Comparison of ENCODE assay signal across 1 cellular context in genomic region chr6:140858381-140858971, GRCh38.
TF ChIP-seq lines count a peak whose summit lies in the region.

No MANE protein-coding gene starts in this region.

TF ChIP-seq in GM23338, 12 proteins besides CTCF, POLR2A, EP300 and RAD21 (continued from another document):
- TF ChIP-seq ZNF462 (CRISPR knock-in tag; IDR thresholded peaks at IDR 0.05): no peak
- TF ChIP-seq EZH2 (IDR thresholded peaks at IDR 0.05; ENCODE audit: low read depth, unreplicated experiment): no peak
- TF ChIP-seq EZH2phosphoT487 (IDR thresholded peaks at IDR 0.05; ENCODE audit: unreplicated experiment): no peak
- TF ChIP-seq ZNF331 (CRISPR knock-in tag; IDR thresholded peaks at IDR 0.05; ENCODE audit: low read depth): no peak
- TF ChIP-seq, protein P1, sequence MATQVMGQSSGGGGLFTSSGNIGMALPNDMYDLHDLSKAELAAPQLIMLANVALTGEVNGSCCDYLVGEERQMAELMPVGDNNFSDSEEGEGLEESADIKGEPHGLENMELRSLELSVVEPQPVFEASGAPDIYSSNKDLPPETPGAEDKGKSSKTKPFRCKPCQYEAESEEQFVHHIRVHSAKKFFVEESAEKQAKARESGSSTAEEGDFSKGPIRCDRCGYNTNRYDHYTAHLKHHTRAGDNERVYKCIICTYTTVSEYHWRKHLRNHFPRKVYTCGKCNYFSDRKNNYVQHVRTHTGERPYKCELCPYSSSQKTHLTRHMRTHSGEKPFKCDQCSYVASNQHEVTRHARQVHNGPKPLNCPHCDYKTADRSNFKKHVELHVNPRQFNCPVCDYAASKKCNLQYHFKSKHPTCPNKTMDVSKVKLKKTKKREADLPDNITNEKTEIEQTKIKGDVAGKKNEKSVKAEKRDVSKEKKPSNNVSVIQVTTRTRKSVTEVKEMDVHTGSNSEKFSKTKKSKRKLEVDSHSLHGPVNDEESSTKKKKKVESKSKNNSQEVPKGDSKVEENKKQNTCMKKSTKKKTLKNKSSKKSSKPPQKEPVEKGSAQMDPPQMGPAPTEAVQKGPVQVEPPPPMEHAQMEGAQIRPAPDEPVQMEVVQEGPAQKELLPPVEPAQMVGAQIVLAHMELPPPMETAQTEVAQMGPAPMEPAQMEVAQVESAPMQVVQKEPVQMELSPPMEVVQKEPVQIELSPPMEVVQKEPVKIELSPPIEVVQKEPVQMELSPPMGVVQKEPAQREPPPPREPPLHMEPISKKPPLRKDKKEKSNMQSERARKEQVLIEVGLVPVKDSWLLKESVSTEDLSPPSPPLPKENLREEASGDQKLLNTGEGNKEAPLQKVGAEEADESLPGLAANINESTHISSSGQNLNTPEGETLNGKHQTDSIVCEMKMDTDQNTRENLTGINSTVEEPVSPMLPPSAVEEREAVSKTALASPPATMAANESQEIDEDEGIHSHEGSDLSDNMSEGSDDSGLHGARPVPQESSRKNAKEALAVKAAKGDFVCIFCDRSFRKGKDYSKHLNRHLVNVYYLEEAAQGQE (IDR thresholded peaks at IDR 0.05; ENCODE audit: unreplicated experiment): no peak
- no peak for TF ChIP-seq POLR2AphosphoS5 (IDR thresholded peaks at IDR 0.05; ENCODE audit: low read depth)
- no peak for TF ChIP-seq ETS1 (IDR thresholded peaks at IDR 0.05)
- TF ChIP-seq NANOG (IDR thresholded peaks at IDR 0.05; ENCODE audit: borderline replicate concordance): no peak
- TF ChIP-seq STAT1 (IDR thresholded peaks at IDR 0.05; ENCODE audit: unreplicated experiment): no peak
